In the genomic region with DNA sequence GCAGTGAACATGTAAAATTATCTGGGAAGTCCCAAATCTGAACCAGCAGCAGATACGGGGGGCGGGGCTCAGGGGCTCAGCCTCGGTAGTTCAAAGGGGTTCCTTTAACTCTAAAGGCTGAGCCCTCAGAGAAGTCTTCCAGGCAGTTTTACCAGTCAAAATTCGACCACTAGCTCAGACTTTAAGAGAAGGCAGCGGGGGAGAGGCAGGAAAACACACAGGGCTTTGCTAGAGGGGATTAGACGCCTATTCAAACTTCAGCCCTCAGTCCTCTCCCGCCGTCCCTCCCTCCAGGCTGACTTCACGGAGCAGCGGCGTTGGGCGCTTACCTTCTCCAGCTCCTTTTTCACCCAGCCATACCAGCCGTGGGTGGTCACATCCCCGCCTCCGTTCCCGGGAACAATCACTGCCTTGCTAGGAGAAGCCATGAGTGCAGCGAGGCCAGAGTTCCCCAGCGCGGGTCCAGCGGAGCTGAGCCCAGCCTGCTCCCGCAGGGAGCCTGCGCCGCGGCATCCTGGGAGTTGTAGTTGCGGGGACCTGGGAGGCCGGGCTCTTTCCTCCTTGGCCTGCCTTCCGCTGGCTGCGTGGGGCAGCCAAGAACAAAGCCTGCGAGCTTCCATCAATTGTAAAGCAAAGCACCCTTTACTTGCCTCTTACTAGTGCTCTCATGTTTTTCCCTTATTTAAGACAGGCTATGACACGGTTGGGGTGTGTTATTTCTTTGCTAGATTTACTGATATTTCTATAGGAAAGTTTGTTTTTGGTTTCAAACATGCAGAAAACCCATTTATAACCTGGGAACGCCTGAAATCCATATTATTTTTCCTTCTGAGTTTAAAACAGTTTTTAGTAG, we compare ENCODE assay signal across 1 cellular context.
TF ChIP-seq lines count a peak whose summit lies in the region.

Gene RBBP9 (minus strand): TSS at position 486 of the 853 bp plus-strand sequence. CDS start 58 bp downstream, at position 428.

TF ChIP-seq in HepG2, 621 proteins besides CTCF, POLR2A, EP300 and RAD21 (continued from another document and continues in another):
- TF ChIP-seq, protein P1, sequence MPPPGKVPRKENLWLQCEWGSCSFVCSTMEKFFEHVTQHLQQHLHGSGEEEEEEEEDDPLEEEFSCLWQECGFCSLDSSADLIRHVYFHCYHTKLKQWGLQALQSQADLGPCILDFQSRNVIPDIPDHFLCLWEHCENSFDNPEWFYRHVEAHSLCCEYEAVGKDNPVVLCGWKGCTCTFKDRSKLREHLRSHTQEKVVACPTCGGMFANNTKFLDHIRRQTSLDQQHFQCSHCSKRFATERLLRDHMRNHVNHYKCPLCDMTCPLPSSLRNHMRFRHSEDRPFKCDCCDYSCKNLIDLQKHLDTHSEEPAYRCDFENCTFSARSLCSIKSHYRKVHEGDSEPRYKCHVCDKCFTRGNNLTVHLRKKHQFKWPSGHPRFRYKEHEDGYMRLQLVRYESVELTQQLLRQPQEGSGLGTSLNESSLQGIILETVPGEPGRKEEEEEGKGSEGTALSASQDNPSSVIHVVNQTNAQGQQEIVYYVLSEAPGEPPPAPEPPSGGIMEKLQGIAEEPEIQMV (CRISPR knock-in tag; IDR thresholded peaks at IDR 0.05; ENCODE audit: low read depth), result no peak
- TF ChIP-seq BATF2 (CRISPR knock-in tag; IDR thresholded peaks at IDR 0.05), result no peak; the same call in 1 of the 2 replicates
- TF ChIP-seq JUND (CRISPR knock-in tag; IDR thresholded peaks at IDR 0.05), result no peak
- 0 out of 2 replicates have a peak, but pooled peaks have one; percentile 51 for TF ChIP-seq ZSCAN12 (CRISPR knock-in tag; IDR thresholded peaks at IDR 0.05)
- TF ChIP-seq MED13 (CRISPR knock-in tag; IDR thresholded peaks at IDR 0.05), result 0 out of 2 replicates have a peak, but pooled peaks have one; percentile 45
- no peak for TF ChIP-seq NPAS2 (CRISPR knock-in tag; IDR thresholded peaks at IDR 0.05; ENCODE audit: borderline replicate concordance)
- TF ChIP-seq, protein P2, sequence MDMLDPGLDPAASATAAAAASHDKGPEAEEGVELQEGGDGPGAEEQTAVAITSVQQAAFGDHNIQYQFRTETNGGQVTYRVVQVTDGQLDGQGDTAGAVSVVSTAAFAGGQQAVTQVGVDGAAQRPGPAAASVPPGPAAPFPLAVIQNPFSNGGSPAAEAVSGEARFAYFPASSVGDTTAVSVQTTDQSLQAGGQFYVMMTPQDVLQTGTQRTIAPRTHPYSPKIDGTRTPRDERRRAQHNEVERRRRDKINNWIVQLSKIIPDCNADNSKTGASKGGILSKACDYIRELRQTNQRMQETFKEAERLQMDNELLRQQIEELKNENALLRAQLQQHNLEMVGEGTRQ (IDR thresholded peaks at IDR 0.05; ENCODE audit: low read depth, low read length), result no peak
- TF ChIP-seq, protein P2 (CRISPR knock-in tag; IDR thresholded peaks at IDR 0.05; ENCODE audit: borderline replicate concordance), result no peak
- 0 out of 2 replicates have a peak, but pooled peaks have one; percentile 35 for TF ChIP-seq RCOR2 (CRISPR knock-in tag; IDR thresholded peaks at IDR 0.05)
- TF ChIP-seq ZNF207 (IDR thresholded peaks at IDR 0.05; ENCODE audit: borderline replicate concordance), result no peak
- TF ChIP-seq KLF11 (CRISPR knock-in tag; IDR thresholded peaks at IDR 0.05), result peak; percentile 90
- peak; percentile 91 for TF ChIP-seq RBM39 (IDR thresholded peaks at IDR 0.05; ENCODE audit: low read depth, low read length, poor library complexity, severe bottlenecking)
- TF ChIP-seq ZNF496 (CRISPR knock-in tag; IDR thresholded peaks at IDR 0.05; ENCODE audit: insufficient replicate concordance), result no peak
- 0 out of 2 replicates have a peak, but pooled peaks have one; percentile 22 for TF ChIP-seq ZNF510 (CRISPR knock-in tag; IDR thresholded peaks at IDR 0.05; ENCODE audit: low read depth)
- TF ChIP-seq ZNF274 (CRISPR knock-in tag; IDR thresholded peaks at IDR 0.05), result peak; percentile 97
- no peak for TF ChIP-seq NFE2 (CRISPR knock-in tag; IDR thresholded peaks at IDR 0.05)
- TF ChIP-seq, protein P3, sequence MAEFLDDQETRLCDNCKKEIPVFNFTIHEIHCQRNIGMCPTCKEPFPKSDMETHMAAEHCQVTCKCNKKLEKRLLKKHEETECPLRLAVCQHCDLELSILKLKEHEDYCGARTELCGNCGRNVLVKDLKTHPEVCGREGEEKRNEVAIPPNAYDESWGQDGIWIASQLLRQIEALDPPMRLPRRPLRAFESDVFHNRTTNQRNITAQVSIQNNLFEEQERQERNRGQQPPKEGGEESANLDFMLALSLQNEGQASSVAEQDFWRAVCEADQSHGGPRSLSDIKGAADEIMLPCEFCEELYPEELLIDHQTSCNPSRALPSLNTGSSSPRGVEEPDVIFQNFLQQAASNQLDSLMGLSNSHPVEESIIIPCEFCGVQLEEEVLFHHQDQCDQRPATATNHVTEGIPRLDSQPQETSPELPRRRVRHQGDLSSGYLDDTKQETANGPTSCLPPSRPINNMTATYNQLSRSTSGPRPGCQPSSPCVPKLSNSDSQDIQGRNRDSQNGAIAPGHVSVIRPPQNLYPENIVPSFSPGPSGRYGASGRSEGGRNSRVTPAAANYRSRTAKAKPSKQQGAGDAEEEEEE (CRISPR knock-in tag; IDR thresholded peaks at IDR 0.05; ENCODE audit: borderline replicate concordance), result 0 out of 2 replicates have a peak, but pooled peaks have one; percentile 47
- peak; percentile 93 for TF ChIP-seq HOXA5 (CRISPR knock-in tag; IDR thresholded peaks at IDR 0.05)
- no peak for TF ChIP-seq ZNF562 (CRISPR knock-in tag; IDR thresholded peaks at IDR 0.05; ENCODE audit: borderline replicate concordance)
- TF ChIP-seq CBFB (CRISPR knock-in tag; IDR thresholded peaks at IDR 0.05), result peak; percentile 92
- peak; percentile 89 for TF ChIP-seq GMEB1 (CRISPR knock-in tag; IDR thresholded peaks at IDR 0.05; ENCODE audit: borderline replicate concordance)
- TF ChIP-seq TOPORS (CRISPR knock-in tag; IDR thresholded peaks at IDR 0.05), result no peak
- peak; percentile 97 for TF ChIP-seq ZNF574 (CRISPR knock-in tag; IDR thresholded peaks at IDR 0.05)
- no peak; the same call in 1 of the 2 replicates for TF ChIP-seq MAZ (IDR thresholded peaks at IDR 0.05; ENCODE audit: borderline replicate concordance, low read depth, low read length)
- TF ChIP-seq MAZ (CRISPR knock-in tag; IDR thresholded peaks at IDR 0.05; ENCODE audit: low read depth), result peak; percentile 93
- peak; percentile 92 for TF ChIP-seq CBX5 (CRISPR knock-in tag; IDR thresholded peaks at IDR 0.05; ENCODE audit: borderline replicate concordance)
- TF ChIP-seq ZFAT (CRISPR knock-in tag; conservative IDR thresholded peaks at IDR 0.05), result no peak
- TF ChIP-seq KLF6 (CRISPR knock-in tag; IDR thresholded peaks at IDR 0.05), result peak; percentile 85
- TF ChIP-seq TBP (CRISPR knock-in tag; IDR thresholded peaks at IDR 0.05), result no peak
- TF ChIP-seq SRY (CRISPR knock-in tag; IDR thresholded peaks at IDR 0.05), result peak; percentile 80; the same call in 1 of the 2 replicates
- TF ChIP-seq ZMAT3 (CRISPR knock-in tag; conservative IDR thresholded peaks at IDR 0.05), result 0 out of 2 replicates have a peak, but pooled peaks have one; percentile 73
- TF ChIP-seq ZNF746 (CRISPR knock-in tag; IDR thresholded peaks at IDR 0.05), result no peak
- TF ChIP-seq MBNL3 (CRISPR knock-in tag; conservative IDR thresholded peaks at IDR 0.05), result no peak
- TF ChIP-seq, protein P4, sequence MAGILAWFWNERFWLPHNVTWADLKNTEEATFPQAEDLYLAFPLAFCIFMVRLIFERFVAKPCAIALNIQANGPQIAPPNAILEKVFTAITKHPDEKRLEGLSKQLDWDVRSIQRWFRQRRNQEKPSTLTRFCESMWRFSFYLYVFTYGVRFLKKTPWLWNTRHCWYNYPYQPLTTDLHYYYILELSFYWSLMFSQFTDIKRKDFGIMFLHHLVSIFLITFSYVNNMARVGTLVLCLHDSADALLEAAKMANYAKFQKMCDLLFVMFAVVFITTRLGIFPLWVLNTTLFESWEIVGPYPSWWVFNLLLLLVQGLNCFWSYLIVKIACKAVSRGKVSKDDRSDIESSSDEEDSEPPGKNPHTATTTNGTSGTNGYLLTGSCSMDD (CRISPR knock-in tag; IDR thresholded peaks at IDR 0.05), result no peak
- TF ChIP-seq XRCC5 (optimal IDR thresholded peaks at IDR 0.05; ENCODE audit: low read length), result peak; percentile 98
- peak; percentile 93 for TF ChIP-seq ZNF652 (CRISPR knock-in tag; IDR thresholded peaks at IDR 0.05; ENCODE audit: borderline replicate concordance, low read depth)
- TF ChIP-seq, protein P5, sequence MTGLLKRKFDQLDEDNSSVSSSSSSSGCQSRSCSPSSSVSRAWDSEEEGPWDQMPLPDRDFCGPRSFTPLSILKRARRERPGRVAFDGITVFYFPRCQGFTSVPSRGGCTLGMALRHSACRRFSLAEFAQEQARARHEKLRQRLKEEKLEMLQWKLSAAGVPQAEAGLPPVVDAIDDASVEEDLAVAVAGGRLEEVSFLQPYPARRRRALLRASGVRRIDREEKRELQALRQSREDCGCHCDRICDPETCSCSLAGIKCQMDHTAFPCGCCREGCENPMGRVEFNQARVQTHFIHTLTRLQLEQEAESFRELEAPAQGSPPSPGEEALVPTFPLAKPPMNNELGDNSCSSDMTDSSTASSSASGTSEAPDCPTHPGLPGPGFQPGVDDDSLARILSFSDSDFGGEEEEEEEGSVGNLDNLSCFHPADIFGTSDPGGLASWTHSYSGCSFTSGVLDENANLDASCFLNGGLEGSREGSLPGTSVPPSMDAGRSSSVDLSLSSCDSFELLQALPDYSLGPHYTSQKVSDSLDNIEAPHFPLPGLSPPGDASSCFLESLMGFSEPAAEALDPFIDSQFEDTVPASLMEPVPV (CRISPR knock-in tag; IDR thresholded peaks at IDR 0.05), result peak; percentile 83; the same call in 1 of the 2 replicates
- no peak for TF ChIP-seq PAF1 (CRISPR knock-in tag; IDR thresholded peaks at IDR 0.05)
- TF ChIP-seq SSRP1 (CRISPR knock-in tag; IDR thresholded peaks at IDR 0.05), result no peak
- no peak for TF ChIP-seq ZBTB21 (CRISPR knock-in tag; IDR thresholded peaks at IDR 0.05)
- peak; percentile 87; the same call in 1 of the 2 replicates for TF ChIP-seq BCL3 (CRISPR knock-in tag; IDR thresholded peaks at IDR 0.05)
- TF ChIP-seq TOE1 (CRISPR knock-in tag; IDR thresholded peaks at IDR 0.05), result no peak
- no peak for TF ChIP-seq ZNF557 (CRISPR knock-in tag; IDR thresholded peaks at IDR 0.05)
- peak; percentile 80 for TF ChIP-seq E2F5 (CRISPR knock-in tag; conservative IDR thresholded peaks at IDR 0.05)
